Comparison of ENCODE assay signal across 8 cellular contexts in genomic region chr22:41446057-41446501, GRCh38. TPM values are rescaled to one million over a fixed set of nuclear protein-coding genes. Genes with fewer than 3 reads are reported as not detected.
A peak's percentile ranks its signal among the peaks of the same experiment; 100 is the strongest.
DNase-seq lines count a peak whose midpoint lies in the region; ATAC-seq and TF ChIP-seq lines count a peak whose summit lies in the region.

No MANE protein-coding gene starts in this region.

- peak overlapping the region; percentile 92 for H3K4me3 Mint-ChIP-seq in activated T-cell treated with anti-CD3 and anti-CD28 coated beads, Interleukin-2, amount 50 U/mL, for 24 hours

- intact Hi-C loops in heart right ventricle (cut with DNase I), result loop anchor here in 1 of 10 donors (2.0 kb wide), 1 partner anchor 35 kb away; no protein-coding TSS in a partner anchor

- H3K36me3 Mint-ChIP-seq in activated T-cell treated with anti-CD3 and anti-CD28 coated beads, Interleukin-2, amount 50 U/mL, for 24 hours (ENCODE audit: low read depth), result peaks cover 62% of the 10 kb centered on the region

- H3K4me3 ChIP-seq in heart right ventricle (peak overlapping the region; percentile 82 to 99 (median 96)), rectal smooth muscle tissue (ENCODE audit: low read length) (peak overlapping the region; percentile 78)

- WGBS in heart right ventricle, 2 donors, result 0 to 1% methylated on average over 34 of the region's 34 CpGs

- H3K36me3 ChIP-seq in heart right ventricle, result peaks cover 0 to 27% (median 2%) of the 10 kb centered on the region in 9 donors
- no peaks in the 10 kb centered on the region for H3K36me3 ChIP-seq in rectal smooth muscle tissue (ENCODE audit: control insufficient read depth, insufficient read depth, low read length)

- peak overlapping the region; percentile 95 for H3K27ac Mint-ChIP-seq in activated T-cell treated with anti-CD3 and anti-CD28 coated beads, Interleukin-2, amount 50 U/mL, for 24 hours

- no peak for ATAC-seq in heart right ventricle
- no peak for ATAC-seq in HG03025 (IDR thresholded peaks at IDR 0.05; ENCODE audit: low FRiP score, unreplicated experiment)
- no peak for ATAC-seq in GM21737 (IDR thresholded peaks at IDR 0.05; ENCODE audit: unreplicated experiment)

- H3K9ac ChIP-seq in rectal smooth muscle tissue (ENCODE audit: low read length), result peak overlapping the region; percentile 97

- H3K4me1 Mint-ChIP-seq in activated T-cell treated with anti-CD3 and anti-CD28 coated beads, Interleukin-2, amount 50 U/mL, for 24 hours (ENCODE audit: low read depth), result peaks cover 24% of the 10 kb centered on the region

- DNase-seq in stimulated activated CD4-positive, alpha-beta T cell treated with anti-CD3 and anti-CD28 coated beads, Interleukin-1b, Interleukin-23, amount 100 ng/mL, for 48 hours, result peak; percentile 13
- DNase-seq in stimulated activated CD4-positive, alpha-beta T cell treated with anti-CD3 and anti-CD28 coated beads, Interleukin-12 subunit alpha, Interleukin-12 subunit beta, amount 100 ng/mL, for 4 hours, result no peak
- DNase-seq in activated T-cell treated with anti-CD3 and anti-CD28 coated beads, Interleukin-2, amount 50 U/mL, for 24 hours, result no peak
- DNase-seq in heart right ventricle, result peak; percentile 24 to 52
- no peak for DNase-seq in globus pallidus (ENCODE audit: low spot score)

- H3K9me3 ChIP-seq in heart right ventricle, result no peaks in the 10 kb centered on the region

- H3K27ac ChIP-seq in heart right ventricle (peak overlapping the region; percentile 98 to 100 (median 100)), rectal smooth muscle tissue (ENCODE audit: low read depth, low read length) (peak overlapping the region; percentile 99)

- no peaks in the 10 kb centered on the region for H3K27me3 Mint-ChIP-seq in activated T-cell treated with anti-CD3 and anti-CD28 coated beads, Interleukin-2, amount 50 U/mL, for 24 hours

- no peak for TF ChIP-seq CTCF in heart right ventricle (IDR thresholded peaks at IDR 0.05)

- no peaks in the 10 kb centered on the region for H3K9me3 Mint-ChIP-seq in activated T-cell treated with anti-CD3 and anti-CD28 coated beads, Interleukin-2, amount 50 U/mL, for 24 hours

- peaks cover 6 to 41% (median 38%) of the 10 kb centered on the region in 9 donors for H3K4me1 ChIP-seq in heart right ventricle
- H3K4me1 ChIP-seq in rectal smooth muscle tissue (ENCODE audit: control insufficient read depth, insufficient read depth, low read length), result peaks cover 12% of the 10 kb centered on the region

- H3K27me3 ChIP-seq in heart right ventricle (no peaks in the 10 kb centered on the region), rectal smooth muscle tissue (ENCODE audit: control insufficient read depth, insufficient read depth, low read length) (no peaks in the 10 kb centered on the region)

RNA-seq across cellular contexts. Expression of gene TOB2, which starts 0.5 kb away (rescaled TPM):
- 10 to 100 TPM; 26.4 to 84.9 (median 47.9) TPM for total RNA-seq in heart right ventricle
- 10 to 100 TPM; 29.2 to 33.8 TPM for polyA plus RNA-seq in heart right ventricle

RNA-seq across cellular contexts. Expression of gene PHF5A, which starts 22.4 kb away (rescaled TPM):
- total RNA-seq in heart right ventricle, result 10 to 100 TPM; 13.3 to 27.2 (median 20.2) TPM
- polyA plus RNA-seq in heart right ventricle, result 10 to 100 TPM; 36.3 to 41.3 TPM

RNA-seq across cellular contexts. Expression of gene ACO2, which starts 22.8 kb away (rescaled TPM):
- total RNA-seq in heart right ventricle, result 1,000 to 10,000 TPM in 1 of 10 donors, 100 to 1,000 TPM in 9; 587 to 1,020 (median 900) TPM
- polyA plus RNA-seq in heart right ventricle, result 100 to 1,000 TPM; 180 to 375 TPM

Comparison
In these comparisons a context has a peak if more than half of its experiments do, and no peak if none do; other contexts are left out.
1. DNase-seq: peak in stimulated activated CD4-positive, alpha-beta T cell treated with anti-CD3 and anti-CD28 coated beads, Interleukin-1b, Interleukin-23, amount 100 ng/mL, for 48 hours (single experiment) and heart right ventricle (2 of 2); none in stimulated activated CD4-positive, alpha-beta T cell treated with anti-CD3 and anti-CD28 coated beads, Interleukin-12 subunit alpha, Interleukin-12 subunit beta, amount 100 ng/mL, for 4 hours (single experiment), activated T-cell treated with anti-CD3 and anti-CD28 coated beads, Interleukin-2, amount 50 U/mL, for 24 hours (single experiment) and globus pallidus (single experiment).